ENCODE assay signal across 27 cellular contexts in genomic region chr5:180075703-180076102, GRCh38. TPM values are rescaled to one million over a fixed set of nuclear protein-coding genes. Genes with fewer than 3 reads are reported as not detected.
DNase-seq lines count a peak whose midpoint lies in the region; ATAC-seq, FAIRE-seq and TF ChIP-seq lines count a peak whose summit lies in the region.
"Had no signal": no experiment of that assay in that cellular context is flagged by ENCODE, and none has a peak within 500 bp of the region (broad histone marks: within the 10 kb centered on the region; RNA-seq: fewer than 3 reads in every experiment).

No MANE protein-coding gene starts in this region.

- H3K27ac Mint-ChIP-seq in neural progenitor cell, result peak overlapping the region; percentile 4
- H3K27ac Mint-ChIP-seq: CD14-positive monocyte, GM23338, HFFc6 had no signal

- H4K20me1 ChIP-seq in HepG2 (ENCODE audit: insufficient read depth, low read length) (peaks cover 4% of the 10 kb centered on the region; the same call in 1 of the 2 replicates), H1 (replicated peaks in 1 of 2; ENCODE audit: control insufficient read depth in 1 of 2, insufficient read depth in 2 of 2, low read length in 2 of 2) (no peaks in the 10 kb centered on the region), neural progenitor cell (ENCODE audit: low read depth) (peaks cover 2% of the 10 kb centered on the region)
- H4K20me1 ChIP-seq: BLaER1 treated with 17β-estradiol and CSF1 and Interleukin-3, amounts not matched to agents 10 nM and 100 nM had no signal

- H3K27me3 ChIP-seq in liver (ENCODE audit: control insufficient read depth in 4 of 4, insufficient read depth in 4 of 4, low read length in 3 of 4), result no peaks in the 10 kb centered on the region
- peaks cover 2 to 40% of the 10 kb centered on the region in 2 experiments; a peak in 4 of 5 replicates for H3K27me3 ChIP-seq in HepG2 (ENCODE audit: control insufficient read depth in 1 of 2, insufficient read depth in 2 of 2, low read length in 2 of 2)
- H3K27me3 ChIP-seq in H1 (replicated peaks in 1 of 4; ENCODE audit: control insufficient read depth in 3 of 4, extremely low read depth in 1 of 4, insufficient read depth in 3 of 4, low read length in 3 of 4), result peaks cover 6 to 21% (median 18%) of the 10 kb centered on the region in 4 experiments
- H3K27me3 ChIP-seq in right lobe of liver, result no peaks in the 10 kb centered on the region
- H3K27me3 ChIP-seq in neural progenitor cell, result peaks cover 17% of the 10 kb centered on the region
- no peaks in the 10 kb centered on the region for H3K27me3 ChIP-seq in body of pancreas
- H3K27me3 ChIP-seq: BLaER1 treated with 17β-estradiol and CSF1 and Interleukin-3, amounts not matched to agents 10 nM and 100 nM had no signal

- no peak overlapping the region for H3K23ac ChIP-seq in H1 (ENCODE audit: insufficient read length)

- H3K18ac ChIP-seq in H1 (ENCODE audit: extremely low read depth, low read length), result no peak overlapping the region

- H3K4me1 ChIP-seq in liver (ENCODE audit: control insufficient read depth in 4 of 4, insufficient read depth in 4 of 4, low read length in 3 of 4) (peaks cover 7 to 57% (median 42%) of the 10 kb centered on the region in 4 donors), HepG2 (ENCODE audit: insufficient read depth, low read length) (peaks cover 9% of the 10 kb centered on the region), H1 (replicated peaks in 1 of 4; ENCODE audit: control insufficient read depth in 3 of 4, insufficient read depth in 4 of 4, low read length in 3 of 4) (no peaks in the 10 kb centered on the region), right lobe of liver (peaks cover 0 to 37% (median 13%) of the 10 kb centered on the region in 4 donors), neural progenitor cell (peaks cover 10% of the 10 kb centered on the region), body of pancreas (peaks cover 6% of the 10 kb centered on the region)
- H3K4me1 ChIP-seq: A549, BE2C, HAP-1 had no signal

- H3K4ac ChIP-seq in H1 (replicated peaks; ENCODE audit: insufficient read length, low read depth, low read length), result no peak overlapping the region

- H4K8ac ChIP-seq in H1 (ENCODE audit: extremely low read depth, insufficient read depth, low read length), result no peak overlapping the region

- TF ChIP-seq RAD21 in liver (IDR thresholded peaks at IDR 0.05) (peak; percentile 10 to 19), HepG2 (CRISPR knock-in tag; IDR thresholded peaks at IDR 0.05) (no peak), H1 (IDR thresholded peaks at IDR 0.05 in 1 of 2, conservative IDR thresholded peaks at IDR 0.05 in 1 of 2; ENCODE audit: low read depth in 2 of 2, low read length in 2 of 2) (no peak)

- H2BK12ac ChIP-seq in H1 (ENCODE audit: low read depth, low read length), result 0 out of 2 replicates have a peak overlapping the region, but pooled peaks have one; percentile 23

- TF ChIP-seq EP300 in HepG2 (IDR thresholded peaks at IDR 0.05; ENCODE audit: low read depth in 2 of 2, low read length in 2 of 2) (no peak), HepG2 (CRISPR knock-in tag; IDR thresholded peaks at IDR 0.05; ENCODE audit: borderline replicate concordance) (no peak), H1 (IDR thresholded peaks at IDR 0.05; ENCODE audit: borderline replicate concordance in 1 of 2, low read depth in 2 of 2, low read length in 2 of 2) (no peak)

- H3K4me2 ChIP-seq in HepG2 (ENCODE audit: low read depth, low read length), result no peak overlapping the region
- H3K4me2 ChIP-seq in H1 (ENCODE audit: insufficient read depth in 1 of 2, low read depth in 2 of 2, low read length in 2 of 2), result no peak overlapping the region
- peak overlapping the region; percentile 24 for H3K4me2 ChIP-seq in neural progenitor cell
- H3K4me2 ChIP-seq: A549; BLaER1 treated with 17β-estradiol and CSF1 and Interleukin-3, amounts not matched to agents 10 nM and 100 nM; GM23338 had no signal

- H3K27me3 Mint-ChIP-seq in neural progenitor cell (ENCODE audit: insufficient read depth, low read depth), result peaks cover 16% of the 10 kb centered on the region

- peaks cover 10% of the 10 kb centered on the region for H3K4me1 Mint-ChIP-seq in neural progenitor cell

- H3K79me1 ChIP-seq in H1 (ENCODE audit: low read depth, low read length), result no peaks in the 10 kb centered on the region

- POLR2A ChIA-PET in HepG2 (lab: Yijun Ruan, JAX) (no interaction called here), H1 (lab: Charles Lee; ENCODE audit: partially characterized antibody) (interaction anchor here (1.0 kb wide), 1 partner anchor 10 kb away, joined by 3 read pairs; no protein-coding TSS in a partner anchor)

- TF ChIP-seq POLR2A in HepG2 (IDR thresholded peaks at IDR 0.05; ENCODE audit: insufficient read depth in 1 of 2, low read depth in 2 of 2, low read length in 2 of 2), result no peak
- no peak for TF ChIP-seq POLR2A in H1 (IDR thresholded peaks at IDR 0.05; ENCODE audit: control extremely low read depth in 1 of 2, low read depth in 2 of 2, low read length in 2 of 2)
- TF ChIP-seq POLR2A in right lobe of liver (IDR thresholded peaks at IDR 0.05), result no peak
- no peak for TF ChIP-seq POLR2A in body of pancreas (IDR thresholded peaks at IDR 0.05)
- TF ChIP-seq POLR2A in GM18505 (IDR thresholded peaks at IDR 0.05; ENCODE audit: borderline replicate concordance, extremely low read depth, insufficient read depth, insufficient read length), result no peak

- no peak overlapping the region for H2AFZ ChIP-seq in HepG2 (ENCODE audit: low read length)
- H2AFZ ChIP-seq in H1 (ENCODE audit: low read length), result no peak overlapping the region; the same call in 1 of the 2 replicates
- peak overlapping the region; percentile 22 for H2AFZ ChIP-seq in neural progenitor cell (replicated peaks)
- H2AFZ ChIP-seq: GM23338 had no signal

- no peaks in the 10 kb centered on the region for H3K36me3 ChIP-seq in liver (ENCODE audit: control insufficient read depth in 4 of 4, insufficient read depth in 3 of 4, low read depth in 1 of 4, low read length in 3 of 4)
- H3K36me3 ChIP-seq in HepG2 (replicated peaks in 1 of 2; ENCODE audit: control insufficient read depth in 1 of 2, insufficient read depth in 2 of 2, low read length in 2 of 2), result no peaks in the 10 kb centered on the region
- peaks cover 0 to 5% (median 0%) of the 10 kb centered on the region in 4 experiments; a peak in 1 of 8 replicates for H3K36me3 ChIP-seq in H1 (ENCODE audit: control insufficient read depth in 2 of 4, insufficient read depth in 4 of 4, low read length in 3 of 4)
- no peaks in the 10 kb centered on the region for H3K36me3 ChIP-seq in right lobe of liver
- H3K36me3 ChIP-seq in neural progenitor cell, result no peaks in the 10 kb centered on the region
- H3K36me3 ChIP-seq in body of pancreas (replicated peaks in 1 of 2; ENCODE audit: insufficient read depth in 1 of 2, low read depth in 2 of 2), result no peaks in the 10 kb centered on the region
- H3K36me3 ChIP-seq: BE2C, HAP-1 had no signal

- H3K4me3 ChIP-seq in liver (ENCODE audit: low read depth in 1 of 3, low read length in 3 of 3) (no peak overlapping the region), HepG2 (replicated peaks in 1 of 3; ENCODE audit: insufficient read depth in 1 of 3, low read depth in 2 of 3, low read length in 3 of 3) (no peak overlapping the region), H1 (ENCODE audit: extremely low read depth in 1 of 4, insufficient read depth in 2 of 4, low read depth in 3 of 4, low read length in 4 of 4) (no peak overlapping the region), right lobe of liver (no peak overlapping the region), neural progenitor cell (no peak overlapping the region), body of pancreas (no peak overlapping the region)
- H3K4me3 ChIP-seq: A549; BLaER1 treated with 17β-estradiol and CSF1 and Interleukin-3, amounts not matched to agents 10 nM and 100 nM; GM23338; HAP-1 had no signal

- CTCF ChIA-PET in HepG2 (lab: Yijun Ruan, JAX; ENCODE audit: low intra/inter-chr PET ratio, low total read pairs) (no interaction called here), H1 (lab: Charles Lee; ENCODE audit: partially characterized antibody) (interaction anchor here (2.9 kb wide), 1 partner anchor 15 kb away, joined by 15 read pairs; no protein-coding TSS in a partner anchor)

- H4K91ac ChIP-seq in H1 (replicated peaks; ENCODE audit: insufficient read length, low read length), result no peak overlapping the region

- no peak overlapping the region for H2AK5ac ChIP-seq in H1 (ENCODE audit: low read depth, low read length)

- FAIRE-seq in HepG2 (lab: Jason Lieb, UNC) (no peak), H1 (lab: Jason Lieb, UNC) (no peak)
- FAIRE-seq: A549, GM12891, GM19239, H54 had no signal

- H3K27ac ChIP-seq in liver (ENCODE audit: low read depth in 1 of 2, low read length in 2 of 2) (peak overlapping the region; percentile 61 to 76), HepG2 (ENCODE audit: extremely low read length, insufficient read depth, low read length) (no peak overlapping the region), H1 (ENCODE audit: low read depth, low read length) (no peak overlapping the region), right lobe of liver (peak overlapping the region in 2 of 3 donors; percentile 55 to 89), neural progenitor cell (peak overlapping the region; percentile 64), body of pancreas (no peak overlapping the region)
- H3K27ac ChIP-seq: A549; BLaER1 treated with 17β-estradiol and CSF1 and Interleukin-3, amounts not matched to agents 10 nM and 100 nM had no signal

- no peak overlapping the region for H3K56ac ChIP-seq in H1 (replicated peaks; ENCODE audit: insufficient read length, low read depth, low read length)

- no peak overlapping the region for H3K4me3 Mint-ChIP-seq in neural progenitor cell
- H3K4me3 Mint-ChIP-seq: CD14-positive monocyte; CD4-positive, alpha-beta memory T cell; GM23338; HFFc6 had no signal

- no peak overlapping the region for H2BK5ac ChIP-seq in H1 (ENCODE audit: low read depth, low read length)

- no peak overlapping the region for H4K5ac ChIP-seq in H1 (ENCODE audit: insufficient read length, low read depth, low read length)

- in situ Hi-C loops in HepG2 (cut with HindIII; ENCODE audit: extremely low pct_ligation_motif_present, low pct_unique_long_range_greater_than_20kb), result loop anchor here (25.0 kb wide), 1 partner anchor 313 kb away; no protein-coding TSS in a partner anchor

- H3K9ac ChIP-seq in liver (ENCODE audit: low read depth in 1 of 2, low read length in 2 of 2) (no peak overlapping the region), HepG2 (ENCODE audit: insufficient read depth, low read depth, low read length) (no peak overlapping the region), H1 (replicated peaks in 1 of 4; ENCODE audit: extremely low read depth in 1 of 4, low read depth in 3 of 4, low read length in 3 of 4) (no peak overlapping the region), neural progenitor cell (no peak overlapping the region)
- H3K9ac ChIP-seq: BLaER1 treated with 17β-estradiol and CSF1 and Interleukin-3, amounts not matched to agents 10 nM and 100 nM had no signal

- peaks cover 7% of the 10 kb centered on the region; the same call in 1 of the 2 replicates for H3K23me2 ChIP-seq in H1 (ENCODE audit: low read depth, low read length)

- intact Hi-C loops in HepG2 (cut with micrococcal nuclease; ENCODE audit: unreplicated experiment) (no loop called here), right lobe of liver (cut with DNase I) (no loop called here), body of pancreas (cut with DNase I) (no loop called here)

- BruUV-seq in HepG2 (replicated peaks; lab: Mats Ljungman, UMichigan), result no TSS peak

- H2BK15ac ChIP-seq in H1 (ENCODE audit: low read length), result no peak overlapping the region

- ATAC-seq in HepG2 (no peak), right lobe of liver (peak in 3 of 4 donors; percentile 5 to 36 (median 26)), body of pancreas (no peak), GM18505 (IDR thresholded peaks at IDR 0.05; ENCODE audit: unreplicated experiment) (no peak)
- ATAC-seq: A549, GM23338 had no signal

- H3K14ac ChIP-seq in H1 (ENCODE audit: insufficient read length), result no peak overlapping the region

- no peak for DNase-seq in HepG2 (ENCODE audit: low spot score)
- no peak for DNase-seq in H1 (ENCODE audit: low read depth in 1 of 2, low spot score in 2 of 2)
- DNase-seq in right lobe of liver, result no peak
- no peak for DNase-seq in neural progenitor cell (ENCODE audit: low spot score)
- no peak for DNase-seq in activated CD4-positive, alpha-beta T cell treated with anti-CD3 and anti-CD28 coated beads for 4 hours
- no peak for DNase-seq in body of pancreas
- DNase-seq: 8988T; ACHN; AML-193; BE2C; Calu3; CD4-positive, alpha-beta memory T cell; COR-L47; DMS53; DMS79 treated with DMSO at 0.1 percent for 48 hours; GF-D8; HFFc6 had no signal

- H2BK120ac ChIP-seq in H1 (replicated peaks; ENCODE audit: low read depth, low read length), result no peak overlapping the region

- H3K79me2 ChIP-seq in HepG2 (ENCODE audit: insufficient read depth, low read length) (peaks cover 2% of the 10 kb centered on the region), H1 (ENCODE audit: control insufficient read depth in 1 of 2, insufficient read depth in 2 of 2, low read length in 2 of 2) (peaks cover 0 to 6% of the 10 kb centered on the region in 2 experiments; a peak in 3 of 4 replicates), neural progenitor cell (ENCODE audit: low read depth) (peaks cover 8% of the 10 kb centered on the region)

- WGBS in liver, result 37% methylated on average over 1 of the region's 1 CpG
- WGBS in HepG2 (ENCODE audit: low lambda C conversion rate), result 6% methylated on average over 1 of the region's 1 CpG
- WGBS in H1 (ENCODE audit: extremely low coverage in 1 of 2, insufficient coverage in 1 of 2, insufficient read length in 1 of 2, insufficient replicate concordance in 2 of 2, low coverage in 1 of 2, low lambda C conversion rate in 2 of 2, missing lambda C conversion rate in 1 of 2), 2 experiments, result 86% methylated on average over 1 of the region's 1 CpG; no CpG with 5 or more reads in 1 of the 2 experiments
- WGBS in right lobe of liver (ENCODE audit: insufficient coverage, low coverage, low lambda C conversion rate, missing lambda C conversion rate), result 44% methylated on average over 1 of the region's 1 CpG
- 46 to 55% methylated on average over 1 of the region's 1 CpG for WGBS in body of pancreas, 2 donors

- H3K9me3 ChIP-seq in liver (ENCODE audit: control insufficient read depth in 4 of 4, low read length in 3 of 4), result no peaks in the 10 kb centered on the region
- 0 out of 2 replicates have a peak, but pooled peaks cover 4% of the 10 kb centered on the region for H3K9me3 ChIP-seq in HepG2 (ENCODE audit: low read length)
- H3K9me3 ChIP-seq in H1 (ENCODE audit: insufficient read depth in 2 of 2, low read depth in 1 of 2, low read length in 1 of 2), result peaks cover 11 to 18% of the 10 kb centered on the region in 2 experiments
- H3K9me3 ChIP-seq in right lobe of liver, result no peaks in the 10 kb centered on the region
- peaks cover 9% of the 10 kb centered on the region for H3K9me3 ChIP-seq in neural progenitor cell (ENCODE audit: low read depth)
- H3K9me3 ChIP-seq in body of pancreas, result no peaks in the 10 kb centered on the region

- peaks cover 18% of the 10 kb centered on the region for H3F3A ChIP-seq in neural progenitor cell (ENCODE audit: low read depth)

- peaks cover 35% of the 10 kb centered on the region for H3K9me3 Mint-ChIP-seq in neural progenitor cell
- H3K9me3 Mint-ChIP-seq: CD4-positive, alpha-beta memory T cell had no signal

- TF ChIP-seq CTCF in liver (IDR thresholded peaks at IDR 0.05; ENCODE audit: low read depth, low read length, missing input control) (no peak), HepG2 (CRISPR knock-in tag; IDR thresholded peaks at IDR 0.05) (no peak), H1 (IDR thresholded peaks at IDR 0.05; ENCODE audit: control extremely low read depth in 1 of 3, insufficient read depth in 1 of 3, low read depth in 1 of 3, low read length in 3 of 3) (no peak), right lobe of liver (IDR thresholded peaks at IDR 0.05) (no peak), neural progenitor cell (IDR thresholded peaks at IDR 0.05) (no peak), body of pancreas (IDR thresholded peaks at IDR 0.05) (no peak)

- peaks cover 12% of the 10 kb centered on the region for H3K36me3 Mint-ChIP-seq in neural progenitor cell

- no peak overlapping the region for H2BK20ac ChIP-seq in H1 (ENCODE audit: low read length)

RNA-seq across cellular contexts. Expression of gene RNF130, which starts 4.1 kb away (rescaled TPM):
- 10 to 100 TPM; 24.9 to 43.6 TPM for total RNA-seq in liver
- polyA plus RNA-seq in liver, result 10 to 100 TPM; 59.3 to 93.1 TPM
- total RNA-seq in HepG2 (2016; rRNA removed; fragmentation: Illumina TruSeq; extraction: Trizol), result 21.3 and 28.2 TPM in 2 replicates
- total RNA-seq in HepG2 (2016; cell fraction: cytosol; rRNA removed; fragmentation: Illumina TruSeq; extraction: Trizol; ENCODE audit: low read depth), result 51.1 and 56.5 TPM in 2 replicates
- total RNA-seq in HepG2 (2016; cell fraction: insoluble cytoplasmic fraction; rRNA removed; fragmentation: Illumina TruSeq; extraction: Trizol), result 20.7 and 27.0 TPM in 2 replicates
- 71.6 and 78.1 TPM in 2 replicates for total RNA-seq in HepG2 (2016; cell fraction: membrane; rRNA removed; fragmentation: Illumina TruSeq; extraction: Trizol)
- 19.2 and 22.9 TPM in 2 replicates for total RNA-seq in HepG2 (2016; cell fraction: nucleus; rRNA removed; fragmentation: Illumina TruSeq; extraction: Trizol)
- polyA plus RNA-seq in HepG2 (2011; rRNA removed), result 25.9 and 28.3 TPM in 2 replicates
- 21.0 and 26.9 TPM in 2 replicates for polyA plus RNA-seq in HepG2 (2011; cell fraction: cytosol; rRNA removed)
- polyA plus RNA-seq in HepG2 (2011; cell fraction: nucleus; rRNA removed), result 10.8 and 12.4 TPM in 2 replicates
- 21.3 and 23.0 TPM in 2 replicates for polyA plus RNA-seq in HepG2 (2012)
- 78.2 and 88.6 TPM in 2 replicates for polyA plus RNA-seq in HepG2 (2016; cell fraction: cytosol; fragmentation: Illumina TruSeq; extraction: Trizol; ENCODE audit: low read depth)
- polyA plus RNA-seq in HepG2 (2016; cell fraction: insoluble cytoplasmic fraction; fragmentation: Illumina TruSeq; extraction: Trizol; ENCODE audit: low read depth), result 31.6 and 34.3 TPM in 2 replicates
- polyA plus RNA-seq in HepG2 (2016; cell fraction: membrane; fragmentation: Illumina TruSeq; extraction: Trizol; ENCODE audit: low read depth), result 86.4 and 87.9 TPM in 2 replicates
- polyA plus RNA-seq in HepG2 (2016; cell fraction: nucleus; fragmentation: Illumina TruSeq; extraction: Trizol; ENCODE audit: insufficient read depth, low read depth), result 38.8 and 41.1 TPM in 2 replicates
- polyA minus RNA-seq in HepG2 (2011; rRNA and poly(A)+ RNA removed; ENCODE audit: low replicate concordance), result 12.5 and 16.7 TPM in 2 replicates
- 12.9 and 13.1 TPM in 2 replicates for polyA minus RNA-seq in HepG2 (2011; cell fraction: cytosol; rRNA and poly(A)+ RNA removed)
- polyA minus RNA-seq in HepG2 (2011; cell fraction: nucleus; rRNA and poly(A)+ RNA removed), result 18.3 and 20.1 TPM in 2 replicates
- 63.1 and 65.1 TPM in 2 replicates for total RNA-seq in H1 (2021; fragmentation: NEBNext Ultra II Directional; extraction: Animal tissue kit (Norgen Biotek cat#: 25700))
- 65.4 and 70.0 TPM in 2 replicates for polyA plus RNA-seq in H1 (2011; rRNA removed)
- 73.0 TPM for polyA plus RNA-seq in H1 (2011; cell fraction: cytosol; rRNA removed)
- polyA plus RNA-seq in H1 (2011; cell fraction: nucleus; rRNA removed), result 58.2 TPM
- polyA plus RNA-seq in H1 (2012, experiment 1 of 2), result 60.3 to 80.3 TPM (median 67.1 TPM) in 4 replicates
- 55.3 TPM for polyA plus RNA-seq in H1 (2012, experiment 2 of 2)
- 78.6 TPM for polyA plus RNA-seq in H1 (2013, experiment 1 of 2)
- 86.8 TPM for polyA plus RNA-seq in H1 (2013, experiment 2 of 2)
- 56.6 and 57.4 TPM in 2 replicates for polyA minus RNA-seq in H1 (2011; rRNA and poly(A)+ RNA removed)
- 35.1 TPM for polyA minus RNA-seq in H1 (2011; cell fraction: cytosol; rRNA and poly(A)+ RNA removed)
- 73.0 TPM for polyA minus RNA-seq in H1 (2011; cell fraction: nucleus; rRNA and poly(A)+ RNA removed)
- 100 to 1,000 TPM in 1 of 6 experiments, 10 to 100 TPM in 5; 66.7 to 119 (median 89.9) TPM for total RNA-seq in right lobe of liver
- 183 and 185 TPM in 2 replicates for total RNA-seq in neural progenitor cell (ENCODE audit: low replicate concordance)
- total RNA-seq in body of pancreas, result 10 to 100 TPM; 32.3 to 58.9 TPM

Comparison
In these comparisons a context has a peak if more than half of its experiments do, and no peak if none do; other contexts are left out.
1. H3K27ac ChIP-seq: peak in liver (2 of 2), right lobe of liver (2 of 3) and neural progenitor cell (single experiment); none in HepG2 (single experiment), H1 (single experiment) and body of pancreas (0 of 4).
2. ATAC-seq: peak in right lobe of liver (3 of 4); none in HepG2 (single experiment), body of pancreas (single experiment) and GM18505 (single experiment).